10 cellular contexts compared by ENCODE assay signal in the genomic region with DNA sequence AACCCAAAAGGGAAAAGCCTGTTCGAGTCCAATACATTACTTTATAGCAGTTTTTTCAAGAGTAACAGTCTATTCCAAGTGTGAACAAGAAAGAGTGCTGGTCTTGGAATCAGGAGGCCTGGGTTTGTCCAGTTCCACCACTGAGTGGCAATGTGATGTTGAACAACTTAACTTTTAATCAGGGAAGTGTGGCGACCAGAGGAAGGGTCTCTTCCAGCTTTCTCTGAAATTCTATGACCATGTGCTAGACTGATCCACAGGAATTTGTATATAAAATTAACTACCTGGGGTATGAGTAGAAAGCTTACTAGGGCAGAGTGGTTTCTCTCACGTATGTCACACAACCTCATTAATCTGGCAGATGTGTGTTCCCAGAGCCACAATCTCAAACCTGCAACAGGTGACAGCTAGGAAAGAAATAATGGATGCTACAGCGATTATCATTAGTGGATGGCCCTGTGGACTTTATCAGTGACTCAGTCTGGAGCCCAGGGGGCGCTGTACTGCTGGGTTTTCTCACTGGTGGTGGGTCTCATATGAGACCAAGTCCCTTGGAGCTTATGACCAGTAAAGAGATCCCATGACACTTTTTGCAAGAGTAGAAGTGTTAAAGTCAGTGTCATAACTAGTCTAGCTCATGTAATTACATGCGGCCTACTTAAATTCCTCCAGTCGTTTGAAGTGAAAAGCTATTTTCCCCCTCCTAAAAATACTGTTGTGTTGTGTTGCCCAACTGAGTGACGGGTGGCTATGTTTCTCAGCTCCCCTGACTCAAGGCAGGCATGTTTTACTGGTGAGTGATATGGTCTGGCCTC.
A peak's percentile ranks its signal among the peaks of the same experiment; 100 is the strongest.
DNase-seq lines count a peak whose midpoint lies in the region; ATAC-seq and TF ChIP-seq lines count a peak whose summit lies in the region.
"Had no signal": no experiment of that assay in that cellular context is flagged by ENCODE, and none has a peak within 500 bp of the region (broad histone marks: within the 10 kb centered on the region; RNA-seq: fewer than 3 reads in every experiment).

No MANE protein-coding gene starts in this region.

- in situ Hi-C loops in mammary epithelial cell (cut with MboI; ENCODE audit: low sequenced_read_pairs in 2 of 2): no loop called here

- H3K4me3 ChIP-seq in mammary epithelial cell (replicated peaks in 1 of 3; ENCODE audit: insufficient read depth in 1 of 3, low read depth in 2 of 3, low read length in 3 of 3): no peak overlapping the region

- no peaks in the 10 kb centered on the region for H3K9me3 ChIP-seq in mammary epithelial cell (replicated peaks; ENCODE audit: insufficient read depth, low read length)

- no peaks in the 10 kb centered on the region for H4K20me1 ChIP-seq in mammary epithelial cell (ENCODE audit: insufficient read depth, low read length)

- ATAC-seq in HG03135 (IDR thresholded peaks at IDR 0.05; ENCODE audit: unreplicated experiment): no peak
- no peak for ATAC-seq in HG02610 (IDR thresholded peaks at IDR 0.05; ENCODE audit: unreplicated experiment)

- H3K27me3 Mint-ChIP-seq in osteocyte (ENCODE audit: unreplicated experiment): no peaks in the 10 kb centered on the region
- H3K27me3 Mint-ChIP-seq: CD4-positive, CD25-positive, alpha-beta regulatory T cell had no signal

- no peak overlapping the region for H3K4me2 ChIP-seq in mammary epithelial cell (ENCODE audit: insufficient read depth, low read depth, low read length)

- H3K36me3 Mint-ChIP-seq in osteocyte (ENCODE audit: unreplicated experiment): peaks cover 27% of the 10 kb centered on the region

- peaks cover 21% of the 10 kb centered on the region for H3K4me1 ChIP-seq in mammary epithelial cell (ENCODE audit: insufficient read depth, low read length)

- no peaks in the 10 kb centered on the region for H3K27me3 ChIP-seq in mammary epithelial cell (ENCODE audit: insufficient read depth, low read length)

- dilution Hi-C loops in mammary epithelial cell (cut with HindIII; ENCODE audit: low sequenced_read_pairs): no loop called here

- H3K79me2 ChIP-seq in mammary epithelial cell (ENCODE audit: insufficient read depth, low read length): no peaks in the 10 kb centered on the region

- DNase-seq in NCI-H146 (lab: John Stamatoyannopoulos, UW) (peak; percentile 3), NCI-H146 treated with DMSO at 0.1 percent for 48 hours (lab: John Stamatoyannopoulos, UW; ENCODE audit: unreplicated experiment) (no peak), M059J (ENCODE audit: low read depth) (peak; percentile 44), mammary epithelial cell (no peak), osteocyte (ENCODE audit: extremely low spot score, unreplicated experiment) (no peak), LoVo (ENCODE audit: low spot score) (no peak)
- DNase-seq: effector CD8-positive, alpha-beta T cell had no signal

- H3K27ac Mint-ChIP-seq in osteocyte (ENCODE audit: unreplicated experiment): no peak overlapping the region

- no peak overlapping the region for H2AFZ ChIP-seq in mammary epithelial cell (ENCODE audit: low read depth, low read length)

- CTCF ChIA-PET in mammary epithelial cell (lab: Charles Lee; ENCODE audit: low non-redundant PET): interaction anchor here (0.7 kb wide), 1 partner anchor 228 kb away, joined by 6 read pairs; no protein-coding TSS in a partner anchor

- H3K4me3 Mint-ChIP-seq in osteocyte (ENCODE audit: unreplicated experiment): no peak overlapping the region

- intact Hi-C loops in mammary epithelial cell (cut with micrococcal nuclease): loop anchor here (2.0 kb wide), 1 partner anchor 113 kb away; no protein-coding TSS in a partner anchor

- H3K36me3 ChIP-seq in mammary epithelial cell (ENCODE audit: insufficient read depth, low read length): peaks cover 3% of the 10 kb centered on the region

- no peaks in the 10 kb centered on the region for H3K9me3 Mint-ChIP-seq in osteocyte (ENCODE audit: unreplicated experiment)
- H3K9me3 Mint-ChIP-seq: CD4-positive, CD25-positive, alpha-beta regulatory T cell had no signal

- no TSS peak for BruUV-seq in mammary epithelial cell (replicated peaks; lab: Mats Ljungman, UMichigan)

- H3K27ac ChIP-seq in mammary epithelial cell (ENCODE audit: insufficient read depth, low read depth, low read length): no peak overlapping the region

- peak; percentile 36 to 47 for TF ChIP-seq CTCF in mammary epithelial cell (conservative IDR thresholded peaks at IDR 0.05 in 1 of 2, IDR thresholded peaks at IDR 0.05 in 1 of 2; ENCODE audit: extremely low read depth in 1 of 2, insufficient read depth in 1 of 2, low read depth in 1 of 2, low read length in 2 of 2)
- TF ChIP-seq CTCF in osteocyte (IDR thresholded peaks at IDR 0.05): peak; percentile 45

- 80% methylated on average over 8 of the region's 8 CpGs for WGBS in mammary epithelial cell (ENCODE audit: low coverage, missing lambda C conversion rate)

- no peak overlapping the region for H3K9ac ChIP-seq in mammary epithelial cell (ENCODE audit: insufficient read depth, low read length)

- peaks cover 16% of the 10 kb centered on the region for H3K4me1 Mint-ChIP-seq in osteocyte (ENCODE audit: unreplicated experiment)

Comparison
In these comparisons a context has a peak if more than half of its experiments do, and no peak if none do; other contexts are left out.
1. DNase-seq: peak in NCI-H146 (single experiment) and M059J (single experiment); none in NCI-H146 treated with DMSO at 0.1 percent for 48 hours (single experiment), mammary epithelial cell (single experiment), osteocyte (single experiment) and LoVo (single experiment).